In genomic region chr2:10722252-10722825, GRCh38 we compare ENCODE assay signal across 9 cellular contexts. TPM values are rescaled to one million over a fixed set of nuclear protein-coding genes. Genes with fewer than 3 reads are reported as not detected.
DNase-seq lines count a peak whose midpoint lies in the region; ATAC-seq and TF ChIP-seq lines count a peak whose summit lies in the region.
"Had no signal": no experiment of that assay in that cellular context is flagged by ENCODE, and none has a peak within 500 bp of the region (broad histone marks: within the 10 kb centered on the region; RNA-seq: fewer than 3 reads in every experiment).

No MANE protein-coding gene starts in this region.

- TF ChIP-seq CTCF in CD14-positive monocyte (IDR thresholded peaks at IDR 0.05) = no peak
- no peak for TF ChIP-seq CTCF in endodermal cell (conservative IDR thresholded peaks at IDR 0.05)
- no peak for TF ChIP-seq CTCF in osteoblast (IDR thresholded peaks at IDR 0.05; ENCODE audit: extremely low read depth, low read depth, low read length)

- H3K4me1 ChIP-seq in endodermal cell (ENCODE audit: control insufficient read depth, insufficient read depth, low read length) (no peaks in the 10 kb centered on the region), osteoblast (ENCODE audit: insufficient read depth, low read length) (peaks cover 13% of the 10 kb centered on the region)

- H3K4me2 ChIP-seq in osteoblast (ENCODE audit: insufficient read depth, low read length) = no peak overlapping the region

- peaks cover 75 to 85% (median 76%) of the 10 kb centered on the region in 3 donors for H3K27me3 Mint-ChIP-seq in CD14-positive monocyte (ENCODE audit: low read depth in 3 of 3)
- H3K27me3 Mint-ChIP-seq in IgD-negative memory B cell = peaks cover 42% of the 10 kb centered on the region
- H3K27me3 Mint-ChIP-seq in endodermal cell (ENCODE audit: insufficient read depth) = peaks cover 86% of the 10 kb centered on the region

- H3K27ac Mint-ChIP-seq in CD14-positive monocyte = no peak overlapping the region
- peak overlapping the region in 1 of 3 donors; percentile 7 for H3K27ac Mint-ChIP-seq in IgD-negative memory B cell
- H3K27ac Mint-ChIP-seq in endodermal cell = no peak overlapping the region

- H3K36me3 ChIP-seq in endodermal cell (ENCODE audit: control insufficient read depth, insufficient read depth, low read length) (no peaks in the 10 kb centered on the region), osteoblast (ENCODE audit: insufficient read depth, low read length) (no peaks in the 10 kb centered on the region)

- H3K4me3 ChIP-seq in endodermal cell (ENCODE audit: low read length) (peak overlapping the region; percentile 73), osteoblast (ENCODE audit: insufficient read depth, low read length) (no peak overlapping the region)

- intact Hi-C loops in CD14-positive monocyte (cut with micrococcal nuclease) = no loop called here

- no peak for ATAC-seq in HG03439 (IDR thresholded peaks at IDR 0.05; ENCODE audit: unreplicated experiment)
- ATAC-seq in HG02970 (IDR thresholded peaks at IDR 0.05; ENCODE audit: low FRiP score, unreplicated experiment) = no peak

- no peaks in the 10 kb centered on the region for H4K20me1 ChIP-seq in osteoblast (ENCODE audit: insufficient read depth, low read length)

- H3K4me3 Mint-ChIP-seq in CD14-positive monocyte (peak overlapping the region; percentile 45 to 68), IgD-negative memory B cell (peak overlapping the region; percentile 24 to 94 (median 54)), endodermal cell (peak overlapping the region; percentile 59)

- H2AFZ ChIP-seq in osteoblast (ENCODE audit: low read length) = no peak overlapping the region

- H3K9me3 Mint-ChIP-seq in CD14-positive monocyte (peaks cover 0 to 12% (median 5%) of the 10 kb centered on the region in 7 donors), IgD-negative memory B cell (no peaks in the 10 kb centered on the region), endodermal cell (no peaks in the 10 kb centered on the region)

- H3K9me3 ChIP-seq in endodermal cell (ENCODE audit: control insufficient read depth, low read length) (no peaks in the 10 kb centered on the region), osteoblast (ENCODE audit: low read depth, low read length) (no peaks in the 10 kb centered on the region)

- whole genome bisulfite sequencing in endodermal cell (ENCODE audit: insufficient coverage in 1 of 2, insufficient read length in 1 of 2), 2 experiments = 13 to 34% methylated on average over 1 to 7 of the region's 7 CpGs

- H3K27ac ChIP-seq in endodermal cell (ENCODE audit: low read depth, low read length) (no peak overlapping the region), osteoblast (ENCODE audit: low read depth, low read length) (no peak overlapping the region)

- H3K27me3 ChIP-seq in endodermal cell (ENCODE audit: control insufficient read depth, insufficient read depth, low read length, poor library complexity, severe bottlenecking) (peaks cover 93% of the 10 kb centered on the region), osteoblast (ENCODE audit: insufficient read depth, low read length) (peaks cover 62% of the 10 kb centered on the region)

- DNase-seq in CD14-positive monocyte (ENCODE audit: low spot score) = no peak
- DNase-seq in endodermal cell = peak; percentile 52
- peak; percentile 15 for DNase-seq in osteoblast (ENCODE audit: insufficient read length, low spot score, missing footprints)
- DNase-seq in NCI-H187 treated with DMSO at 0.1 percent for 48 hours (lab: John Stamatoyannopoulos, UW) = no peak
- DNase-seq in stimulated activated CD8-positive, alpha-beta memory T cell treated with anti-CD3 and anti-CD28 coated beads, Interleukin-4, amount 100 ng/mL, for 48 hours = no peak
- DNase-seq: DND-41 had no signal

- H3K9ac ChIP-seq in endodermal cell (ENCODE audit: extremely low read depth, low read length, poor library complexity, severe bottlenecking) = no peak overlapping the region

- H3K36me3 Mint-ChIP-seq in CD14-positive monocyte (no peaks in the 10 kb centered on the region), IgD-negative memory B cell (peaks cover 2% of the 10 kb centered on the region), endodermal cell (ENCODE audit: low read depth) (no peaks in the 10 kb centered on the region)

- peaks cover 10% of the 10 kb centered on the region for H3K4me1 Mint-ChIP-seq in CD14-positive monocyte
- H3K4me1 Mint-ChIP-seq in IgD-negative memory B cell = peaks cover 3 to 14% (median 10%) of the 10 kb centered on the region in 3 donors
- H3K4me1 Mint-ChIP-seq in endodermal cell = peaks cover 10% of the 10 kb centered on the region

- H3K79me2 ChIP-seq in osteoblast (ENCODE audit: insufficient read depth, low read length) = no peaks in the 10 kb centered on the region

RNA-seq across cellular contexts. Expression of gene ATP6V1C2, which starts 0.9 kb away (rescaled TPM):
- polyA plus RNA-seq in CD14-positive monocyte (not detected), IgD-negative memory B cell (0.30 TPM)
- total RNA-seq in endodermal cell (under 1 TPM; 0.26 to 0.73 TPM), osteoblast (under 0.01 TPM in 2 replicates)
- polyA plus RNA-seq in endodermal cell (2013, experiment 1 of 2) = 0.07 TPM
- polyA plus RNA-seq in endodermal cell (2013, experiment 2 of 2) = 0.29 TPM

RNA-seq across cellular contexts. Expression of gene NOL10, which starts 32.6 kb away (rescaled TPM):
- 10 to 100 TPM in 1 of 2 donors, 1 to 10 TPM in 1; 9.9 to 12.8 TPM for polyA plus RNA-seq in CD14-positive monocyte
- 18.8 TPM for polyA plus RNA-seq in IgD-negative memory B cell
- 10 to 100 TPM; 25.0 to 28.3 TPM for total RNA-seq in endodermal cell
- polyA plus RNA-seq in endodermal cell (2013, experiment 1 of 2) = 19.5 TPM
- polyA plus RNA-seq in endodermal cell (2013, experiment 2 of 2) = 19.6 TPM
- 39.1 and 46.3 TPM in 2 replicates for total RNA-seq in osteoblast

Comparison
In these comparisons a context has a peak if more than half of its experiments do, and no peak if none do; other contexts are left out.
1. DNase-seq: peak in endodermal cell (single experiment) and osteoblast (single experiment); none in CD14-positive monocyte (single experiment), NCI-H187 treated with DMSO at 0.1 percent for 48 hours (single experiment) and stimulated activated CD8-positive, alpha-beta memory T cell treated with anti-CD3 and anti-CD28 coated beads, Interleukin-4, amount 100 ng/mL, for 48 hours (single experiment).
2. Peak in every context shown above with its lines, with median percentiles within 50 percentile points of each other: H3K4me3 Mint-ChIP-seq.